ENCODE assay signal across 8 cellular contexts in genomic region chr1:234125283-234125682, GRCh38.
A peak's percentile ranks its signal among the peaks of the same experiment; 100 is the strongest.
DNase-seq lines count a peak whose midpoint lies in the region; ATAC-seq and TF ChIP-seq lines count a peak whose summit lies in the region.

No MANE protein-coding gene starts in this region.

- no peak for ATAC-seq in GM21367 (IDR thresholded peaks at IDR 0.05; ENCODE audit: unreplicated experiment)

- 7 to 10% methylated on average over 9 to 10 of the region's 11 CpGs for WGBS in esophagus squamous epithelium, 2 donors

- TF ChIP-seq CTCF in esophagus squamous epithelium (IDR thresholded peaks at IDR 0.05): peak in 4 of 6 experiments; percentile 6 to 62 (median 21)

- no peak overlapping the region for H3K27ac ChIP-seq in esophagus squamous epithelium

- peaks cover 0 to 66% (median 0%) of the 10 kb centered on the region in 4 donors for H3K27me3 ChIP-seq in esophagus squamous epithelium

- intact Hi-C loops in esophagus squamous epithelium (cut with DNase I): no loop called here

- H3K4me1 ChIP-seq in esophagus squamous epithelium: no peaks in the 10 kb centered on the region

- no peaks in the 10 kb centered on the region for H3K36me3 ChIP-seq in esophagus squamous epithelium

- H3K9me3 ChIP-seq in esophagus squamous epithelium: no peaks in the 10 kb centered on the region

- no peak overlapping the region for H3K4me3 ChIP-seq in esophagus squamous epithelium

- TF ChIP-seq POLR2A in esophagus squamous epithelium (IDR thresholded peaks at IDR 0.05): no peak

- in situ Hi-C loops in G401 (cut with HindIII; ENCODE audit: low sequenced_read_pairs): no loop called here

- DNase-seq in ELF-1 (ENCODE audit: low read depth, low spot score) (peak; percentile 87), HPDE6-E6E7 (ENCODE audit: extremely low spot score) (peak; percentile 61), SHP77 treated with DMSO at 0.1 percent for 48 hours (lab: John Stamatoyannopoulos, UW) (peak; percentile 68), esophagus squamous epithelium (lab: John Stamatoyannopoulos, UW) (no peak), HK-2 (ENCODE audit: unreplicated experiment) (no peak), G401 (ENCODE audit: low spot score) (no peak)
- peak; percentile 4 for DNase-seq in stimulated activated CD8-positive, alpha-beta memory T cell treated with anti-CD3 and anti-CD28 coated beads, Interleukin-4, amount 100 ng/mL, for 24 hours (ENCODE audit: low read depth)

Comparison
In these comparisons a context has a peak if more than half of its experiments do, and no peak if none do; other contexts are left out.
1. DNase-seq: peak in ELF-1 (single experiment), HPDE6-E6E7 (single experiment), SHP77 treated with DMSO at 0.1 percent for 48 hours (single experiment) and stimulated activated CD8-positive, alpha-beta memory T cell treated with anti-CD3 and anti-CD28 coated beads, Interleukin-4, amount 100 ng/mL, for 24 hours (single experiment); none in esophagus squamous epithelium (single experiment), HK-2 (single experiment) and G401 (single experiment).